23 cellular contexts compared by ENCODE assay signal in genomic region chr3:123778991-123779622, GRCh38.
DNase-seq lines count a peak whose midpoint lies in the region; ATAC-seq and TF ChIP-seq lines count a peak whose summit lies in the region.
"Had no signal": no experiment of that assay in that cellular context is flagged by ENCODE, and none has a peak within 500 bp of the region (broad histone marks: within the 10 kb centered on the region; RNA-seq: fewer than 3 reads in every experiment).

No MANE protein-coding gene starts in this region.

- DNase-seq in NCI-H446 treated with DMSO at 0.1 percent for 48 hours (lab: John Stamatoyannopoulos, UW) (peak; percentile 56), esophagus muscularis mucosa (ENCODE audit: extremely low spot score) (peak; percentile 91), thoracic aorta (ENCODE audit: low spot score) (peak; percentile 41), D341Med (ENCODE audit: low spot score) (no peak)
- no peak for DNase-seq in CD8-positive, alpha-beta T cell
- DNase-seq: ACHN; activated CD4-positive, alpha-beta T cell treated with anti-CD3 and anti-CD28 coated beads, Interleukin-2, amount 10 ng/mL, durations not matched to agents 7 days and 5 days; activated CD8-positive, alpha-beta memory T cell treated with anti-CD3 and anti-CD28 coated beads, Interleukin-2, amount 50 U/mL, for 4 hours; NCI-H82; PC-9; psoas muscle; spleen; stimulated activated CD4-positive, alpha-beta T cell treated with anti-CD3 and anti-CD28 coated beads, Interleukin-4, amount 100 ng/mL, for 4 hours; stomach; T-helper 17 cell had no signal

- no peak overlapping the region for H3K27ac Mint-ChIP-seq in CD8-positive, alpha-beta T cell
- H3K27ac Mint-ChIP-seq: activated CD4-positive, alpha-beta T cell treated with anti-CD3 and anti-CD28 coated beads, Interleukin-2, amount 10 ng/mL, durations not matched to agents 7 days and 5 days; IgD-negative memory B cell; neural progenitor cell; T-helper 17 cell had no signal

- H3K27ac ChIP-seq in esophagus muscularis mucosa (replicated peaks in 1 of 4) = peak overlapping the region; percentile 73 to 82 (median 74)
- H3K27ac ChIP-seq in muscle layer of colon (ENCODE audit: low read depth, low read length) = peak overlapping the region; percentile 53
- H3K27ac ChIP-seq in thoracic aorta = peak overlapping the region; percentile 83 to 92
- H3K27ac ChIP-seq in CD8-positive, alpha-beta T cell (ENCODE audit: low read depth, low read length) = no peak overlapping the region
- H3K27ac ChIP-seq: C4-2B, HL-60, neural progenitor cell, PC-9, psoas muscle, spleen had no signal

- TF ChIP-seq EP300 in esophagus muscularis mucosa (IDR thresholded peaks at IDR 0.05) = no peak

- no peaks in the 10 kb centered on the region for H3K36me3 Mint-ChIP-seq in CD8-positive, alpha-beta T cell
- H3K36me3 Mint-ChIP-seq: IgD-negative memory B cell had no signal

- H3K9me3 ChIP-seq in esophagus muscularis mucosa (no peaks in the 10 kb centered on the region), muscle layer of colon (ENCODE audit: low read length) (no peaks in the 10 kb centered on the region), thoracic aorta (no peaks in the 10 kb centered on the region)
- H3K9me3 ChIP-seq in CD8-positive, alpha-beta T cell (ENCODE audit: low read length) = no peaks in the 10 kb centered on the region
- H3K9me3 ChIP-seq: psoas muscle, spleen, stomach had no signal

- no peak for TF ChIP-seq POLR2A in esophagus muscularis mucosa (IDR thresholded peaks at IDR 0.05; ENCODE audit: low read depth)

- 29% methylated on average over 8 of the region's 8 CpGs for WGBS in esophagus muscularis mucosa

- H3K27me3 Mint-ChIP-seq in CD8-positive, alpha-beta T cell (ENCODE audit: low read depth) = no peaks in the 10 kb centered on the region

- peaks cover 7 to 70% (median 62%) of the 10 kb centered on the region in 4 donors for H3K4me1 ChIP-seq in esophagus muscularis mucosa
- H3K4me1 ChIP-seq in muscle layer of colon (ENCODE audit: insufficient read depth, low read length) = peaks cover 58% of the 10 kb centered on the region
- peaks cover 63 to 93% of the 10 kb centered on the region in 2 donors for H3K4me1 ChIP-seq in thoracic aorta (ENCODE audit: control insufficient read depth in 1 of 2, low read depth in 2 of 2)
- no peaks in the 10 kb centered on the region for H3K4me1 ChIP-seq in CD8-positive, alpha-beta T cell (ENCODE audit: insufficient read depth, low read length)
- H3K4me1 ChIP-seq: psoas muscle had no signal

- no peak overlapping the region for H3K4me3 ChIP-seq in esophagus muscularis mucosa
- H3K4me3 ChIP-seq in muscle layer of colon (ENCODE audit: low read depth in 1 of 2, low read length in 2 of 2) = no peak overlapping the region
- H3K4me3 ChIP-seq in thoracic aorta = no peak overlapping the region
- no peak overlapping the region for H3K4me3 ChIP-seq in CD8-positive, alpha-beta T cell (ENCODE audit: low read depth, low read length)
- H3K4me3 ChIP-seq: neural progenitor cell, PC-9, psoas muscle, spleen, stomach had no signal

- H3K9ac ChIP-seq in muscle layer of colon (ENCODE audit: low read length) = no peak overlapping the region
- H3K9ac ChIP-seq: neural progenitor cell had no signal

- peak; percentile 57 for ATAC-seq in thoracic aorta (ENCODE audit: insufficient number of reproducible peaks, low FRiP score, low read depth)
- ATAC-seq in HG03469 (IDR thresholded peaks at IDR 0.05; ENCODE audit: unreplicated experiment) = no peak
- no peak for ATAC-seq in GM18868 (IDR thresholded peaks at IDR 0.05; ENCODE audit: unreplicated experiment)
- ATAC-seq in CD8-positive, alpha-beta T cell = no peak
- ATAC-seq: T-helper 17 cell had no signal

- TF ChIP-seq CTCF in esophagus muscularis mucosa (IDR thresholded peaks at IDR 0.05) (no peak), thoracic aorta (IDR thresholded peaks at IDR 0.05) (no peak)
- no peak for TF ChIP-seq CTCF in CD8-positive, alpha-beta T cell (IDR thresholded peaks at IDR 0.05)

- intact Hi-C loops in esophagus muscularis mucosa (cut with DNase I) = no loop called here
- intact Hi-C loops in CD8-positive, alpha-beta T cell (cut with DNase I, micrococcal nuclease) = no loop called here

- no peak overlapping the region for H3K4me3 Mint-ChIP-seq in CD8-positive, alpha-beta T cell
- H3K4me3 Mint-ChIP-seq: activated CD4-positive, alpha-beta T cell treated with anti-CD3 and anti-CD28 coated beads, Interleukin-2, amount 10 ng/mL, durations not matched to agents 7 days and 5 days; IgD-negative memory B cell; neural progenitor cell; T-helper 17 cell had no signal

- H3K27me3 ChIP-seq in esophagus muscularis mucosa (no peaks in the 10 kb centered on the region), muscle layer of colon (ENCODE audit: control insufficient read depth in 1 of 2, insufficient read depth in 2 of 2, low read length in 2 of 2) (no peaks in the 10 kb centered on the region), thoracic aorta (replicated peaks; ENCODE audit: insufficient read depth) (no peaks in the 10 kb centered on the region)
- no peaks in the 10 kb centered on the region for H3K27me3 ChIP-seq in CD8-positive, alpha-beta T cell (ENCODE audit: insufficient read depth, low read length)
- H3K27me3 ChIP-seq: dorsolateral prefrontal cortex, neural progenitor cell, spleen, stomach had no signal

- H3K4me1 Mint-ChIP-seq in CD8-positive, alpha-beta T cell (ENCODE audit: low read depth) = no peaks in the 10 kb centered on the region
- H3K4me1 Mint-ChIP-seq: activated CD4-positive, alpha-beta T cell treated with anti-CD3 and anti-CD28 coated beads, Interleukin-2, amount 10 ng/mL, durations not matched to agents 7 days and 5 days; IgD-negative memory B cell; T-helper 17 cell had no signal

- POLR2A ChIA-PET in CD8-positive, alpha-beta T cell (lab: Charles Lee) = no interaction called here

- H3K36me3 ChIP-seq in esophagus muscularis mucosa = no peaks in the 10 kb centered on the region
- no peaks in the 10 kb centered on the region for H3K36me3 ChIP-seq in muscle layer of colon (ENCODE audit: insufficient read depth, low read length)
- no peaks in the 10 kb centered on the region for H3K36me3 ChIP-seq in thoracic aorta
- no peaks in the 10 kb centered on the region for H3K36me3 ChIP-seq in CD8-positive, alpha-beta T cell (ENCODE audit: insufficient read depth, low read length)
- H3K36me3 ChIP-seq: neural progenitor cell, spleen, stomach had no signal

- H3K9me3 Mint-ChIP-seq in CD8-positive, alpha-beta T cell = no peaks in the 10 kb centered on the region
- H3K9me3 Mint-ChIP-seq: activated CD4-positive, alpha-beta T cell treated with anti-CD3 and anti-CD28 coated beads, Interleukin-2, amount 10 ng/mL, durations not matched to agents 7 days and 5 days; IgD-negative memory B cell; neural progenitor cell had no signal

- CTCF ChIA-PET in CD8-positive, alpha-beta T cell (lab: Charles Lee) = no interaction called here

Comparison
In these comparisons a context has a peak if more than half of its experiments do, and no peak if none do; other contexts are left out.
1. DNase-seq: peak in NCI-H446 treated with DMSO at 0.1 percent for 48 hours (single experiment), esophagus muscularis mucosa (single experiment) and thoracic aorta (single experiment); none in D341Med (single experiment) and CD8-positive, alpha-beta T cell (0 of 7).